18 cellular contexts compared by ENCODE assay signal in the genomic region with DNA sequence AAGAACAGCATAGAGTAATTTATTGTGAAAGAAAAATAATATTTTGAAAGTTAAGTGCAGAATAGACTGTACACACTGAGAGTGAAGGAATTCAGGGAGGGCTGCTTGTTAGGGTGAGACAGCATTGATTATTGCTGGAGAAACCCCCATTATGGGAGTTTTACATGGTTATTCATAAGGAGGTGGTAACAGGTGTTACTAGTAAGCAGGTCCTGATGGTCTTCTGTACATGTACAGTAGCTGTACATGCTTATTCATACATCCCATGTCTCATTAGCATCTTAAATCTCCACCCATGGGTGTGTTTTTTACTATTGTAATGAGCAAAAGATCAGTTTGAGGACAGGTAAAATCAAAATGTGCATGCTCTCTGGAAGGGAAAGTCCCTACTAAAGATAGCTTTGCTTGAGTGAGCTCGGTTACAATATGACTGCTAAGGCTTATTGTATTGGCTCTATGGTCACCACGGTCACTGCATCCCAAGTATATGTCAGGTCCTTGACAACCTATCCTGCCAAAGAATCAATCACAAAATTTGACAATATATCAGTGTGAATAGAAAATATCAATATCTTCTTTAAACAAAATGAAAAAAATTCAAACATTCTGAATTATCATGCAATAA. TPM values are rescaled to one million over a fixed set of nuclear protein-coding genes. Genes with fewer than 3 reads are reported as not detected.
A peak's percentile ranks its signal among the peaks of the same experiment; 100 is the strongest.
DNase-seq lines count a peak whose midpoint lies in the region; ATAC-seq, FAIRE-seq and TF ChIP-seq lines count a peak whose summit lies in the region.
"Had no signal": no experiment of that assay in that cellular context is flagged by ENCODE, and none has a peak within 500 bp of the region (broad histone marks: within the 10 kb centered on the region; RNA-seq: fewer than 3 reads in every experiment).

No MANE protein-coding gene starts in this region.

- no peak for TF ChIP-seq POLR2A in GM12892 (IDR thresholded peaks at IDR 0.05; ENCODE audit: low read depth, low read length)

- ATAC-seq in GM19395 (IDR thresholded peaks at IDR 0.05; ENCODE audit: unreplicated experiment), result peak; percentile 97
- peak; percentile 97 for ATAC-seq in HG02623 (IDR thresholded peaks at IDR 0.05; ENCODE audit: unreplicated experiment)
- ATAC-seq in HG03280 (IDR thresholded peaks at IDR 0.05; ENCODE audit: unreplicated experiment), result peak; percentile 89
- ATAC-seq: right cardiac atrium had no signal

- H3K9me3 ChIP-seq in CD4-positive, alpha-beta memory T cell (ENCODE audit: control insufficient read depth in 1 of 2, low read length in 2 of 2), result no peaks in the 10 kb centered on the region
- H3K9me3 ChIP-seq: Peyer's patch had no signal

- POLR2A ChIA-PET in CD4-positive, alpha-beta memory T cell (lab: Charles Lee; ENCODE audit: partially characterized antibody), result no interaction called here

- H3K27ac Mint-ChIP-seq in CD4-positive, alpha-beta memory T cell, result no peak overlapping the region

- intact Hi-C loops in CD4-positive, alpha-beta memory T cell (cut with micrococcal nuclease), result no loop called here

- peaks cover 5% of the 10 kb centered on the region for H3K27me3 ChIP-seq in CD4-positive, alpha-beta memory T cell (ENCODE audit: insufficient read depth, low read length)
- H3K27me3 ChIP-seq: Peyer's patch had no signal

- H3K36me3 Mint-ChIP-seq in CD4-positive, alpha-beta memory T cell, result peaks cover 0 to 3% of the 10 kb centered on the region in 2 donors

- no peaks in the 10 kb centered on the region for H3K36me3 ChIP-seq in CD4-positive, alpha-beta memory T cell (ENCODE audit: insufficient read depth, low read length)
- H3K36me3 ChIP-seq: Peyer's patch had no signal

- peaks cover 24 to 30% of the 10 kb centered on the region in 2 donors for H3K27me3 Mint-ChIP-seq in CD4-positive, alpha-beta memory T cell

- H3K4me1 ChIP-seq in CD4-positive, alpha-beta memory T cell (ENCODE audit: insufficient read depth, low read length), result no peaks in the 10 kb centered on the region

- peak; percentile 96 for FAIRE-seq in GM12892 (lab: Jason Lieb, UNC)
- FAIRE-seq: H54, keratinocyte had no signal

- no peak for DNase-seq in GM12892 (ENCODE audit: insufficient read length)
- no peak for DNase-seq in CD4-positive, alpha-beta memory T cell
- DNase-seq in activated CD4-positive, alpha-beta T cell treated with anti-CD3 and anti-CD28 coated beads, Interleukin-2, amount 50 U/mL, for 4 hours, result no peak
- DNase-seq in DMS53 (lab: John Stamatoyannopoulos, UW), result no peak
- DNase-seq in GM03348 (ENCODE audit: low spot score), result no peak
- DNase-seq: ACHN, Peyer's patch, right cardiac atrium had no signal

- no peaks in the 10 kb centered on the region for H3K4me1 Mint-ChIP-seq in CD4-positive, alpha-beta memory T cell

- CTCF ChIA-PET in CD4-positive, alpha-beta memory T cell (lab: Charles Lee; ENCODE audit: partially characterized antibody), result interaction anchor here (1.5 kb wide), 1 partner anchor 12 kb away, joined by 5 read pairs; the partner anchor contains the start of gene SRSF8

- no peak overlapping the region for H3K4me3 Mint-ChIP-seq in CD4-positive, alpha-beta memory T cell

- H3K27ac ChIP-seq in CD4-positive, alpha-beta memory T cell (ENCODE audit: low read depth, low read length), result no peak overlapping the region
- H3K27ac ChIP-seq: coronary artery, Peyer's patch had no signal

- H3K9me3 Mint-ChIP-seq in CD4-positive, alpha-beta memory T cell, result no peaks in the 10 kb centered on the region

- no peak overlapping the region for H3K4me3 ChIP-seq in CD4-positive, alpha-beta memory T cell (ENCODE audit: low read length in 2 of 2)
- H3K4me3 ChIP-seq: coronary artery, Peyer's patch had no signal

RNA-seq across cellular contexts. Expression of gene KDM4F, which starts 6.2 kb away (rescaled TPM):
- polyA plus RNA-seq in GM12892 (2012; ENCODE audit: missing spikeins), result not detected
- total RNA-seq in CD4-positive, alpha-beta memory T cell, result not detected
- not detected for polyA plus RNA-seq in CD4-positive, alpha-beta memory T cell
- total RNA-seq: activated CD8-positive, alpha-beta memory T cell treated with anti-CD3 and anti-CD28 coated beads for 36 hours; myocyte; Peyer's patch; right cardiac atrium; T-helper 2 cell treated with Interferon-gamma antibody and Interleukin-4, amounts not matched to agents 100 ng/mL and 5 ng/mL, for 36 hours had no signal
- polyA plus RNA-seq: keratinocyte, right cardiac atrium, thymus had no signal

RNA-seq across cellular contexts. Expression of gene SRSF8, which starts 11.3 kb away (rescaled TPM):
- polyA plus RNA-seq in GM12892 (2012; ENCODE audit: missing spikeins), result 28.5 TPM
- 100 to 1,000 TPM; 107 to 117 TPM for total RNA-seq in CD4-positive, alpha-beta memory T cell
- polyA plus RNA-seq in CD4-positive, alpha-beta memory T cell, result 100 to 1,000 TPM; 104 to 147 TPM

RNA-seq across cellular contexts. Expression of gene KDM4E, which starts 30.3 kb away (rescaled TPM):
- polyA plus RNA-seq in GM12892 (2012; ENCODE audit: missing spikeins), result not detected
- not detected for total RNA-seq in CD4-positive, alpha-beta memory T cell
- not detected for polyA plus RNA-seq in CD4-positive, alpha-beta memory T cell
- total RNA-seq: activated CD8-positive, alpha-beta memory T cell treated with anti-CD3 and anti-CD28 coated beads for 36 hours; myocyte; Peyer's patch; right cardiac atrium; T-helper 2 cell treated with Interferon-gamma antibody and Interleukin-4, amounts not matched to agents 100 ng/mL and 5 ng/mL, for 36 hours had no signal
- polyA plus RNA-seq: keratinocyte, right cardiac atrium, thymus had no signal

RNA-seq across cellular contexts. Expression of gene ENDOD1, which starts 34.3 kb away (rescaled TPM):
- 8.5 TPM for polyA plus RNA-seq in GM12892 (2012; ENCODE audit: missing spikeins)
- 10 to 100 TPM; 12.8 to 13.3 TPM for total RNA-seq in CD4-positive, alpha-beta memory T cell
- 10 to 100 TPM in 1 of 2 donors, 1 to 10 TPM in 1; 7.2 to 10.3 TPM for polyA plus RNA-seq in CD4-positive, alpha-beta memory T cell
